In the genomic region with DNA sequence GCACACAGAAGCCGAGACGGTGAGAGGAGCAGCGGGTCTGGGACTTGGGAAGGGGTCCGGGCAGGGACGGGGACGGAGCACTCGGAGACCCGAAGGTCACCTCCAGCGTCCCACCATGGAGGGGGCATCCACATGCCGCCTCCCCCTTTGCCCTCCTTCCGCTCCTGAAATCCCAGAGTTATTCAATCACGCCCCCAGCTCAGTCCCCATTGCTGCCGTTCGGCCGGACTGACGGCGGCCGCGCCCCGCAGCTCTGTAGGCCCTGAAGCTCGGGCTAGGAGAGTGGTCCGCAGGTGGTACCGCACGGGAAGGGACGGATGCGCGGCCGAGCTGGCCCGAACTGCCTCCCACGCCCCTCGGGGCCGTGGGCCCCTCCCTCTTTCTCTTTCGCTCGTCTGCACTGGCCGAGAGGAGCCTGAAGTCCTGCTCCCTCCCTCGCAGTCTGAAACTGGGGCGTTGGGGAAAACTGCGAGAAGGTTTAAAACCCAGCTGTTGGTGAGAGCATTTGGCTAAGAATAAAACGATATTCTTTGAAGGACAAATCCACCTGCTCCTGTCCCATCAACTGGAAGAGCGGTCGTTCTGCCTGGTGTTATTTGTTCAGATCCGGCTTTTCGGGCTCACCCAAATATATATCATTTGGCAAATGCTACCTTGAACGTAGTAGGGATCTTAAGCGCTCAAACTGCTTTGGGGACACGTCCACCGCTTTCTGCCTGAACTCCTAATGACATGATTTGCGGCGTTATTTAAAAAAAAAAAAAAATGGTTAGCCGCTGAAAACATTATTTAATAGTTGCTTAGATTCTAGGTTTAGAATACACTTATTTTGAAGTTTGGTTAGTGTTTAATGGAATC, we compare ENCODE assay signal across 8 cellular contexts. TPM values are rescaled to one million over a fixed set of nuclear protein-coding genes. Genes with fewer than 3 reads are reported as not detected.
A peak's percentile ranks its signal among the peaks of the same experiment; 100 is the strongest.
DNase-seq lines count a peak whose midpoint lies in the region; ATAC-seq and TF ChIP-seq lines count a peak whose summit lies in the region.

No MANE protein-coding gene starts in this region.

- no peak for TF ChIP-seq EP300 in gastroesophageal sphincter (IDR thresholded peaks at IDR 0.05)

- intact Hi-C loops in Panc1 (cut with micrococcal nuclease; ENCODE audit: unreplicated experiment): no loop called here

- H3K9me3 Mint-ChIP-seq in CD8-positive, alpha-beta memory T cell: peaks cover 0 to 2% (median 0%) of the 10 kb centered on the region in 5 donors

- TF ChIP-seq POLR2A in gastroesophageal sphincter (IDR thresholded peaks at IDR 0.05): peak in 1 of 2 donors; percentile 26

- CTCF ChIA-PET in CD8-positive, alpha-beta memory T cell (lab: Charles Lee): interaction anchor here (0.6 to 2.9 kb wide), 19 partner anchors 7 to 1370 kb away, joined by 3 to 50 read pairs (median 5); a partner anchor contains a TSS
- CTCF ChIA-PET in Panc1 (lab: Charles Lee): interaction anchor here (0.6 kb wide), 1 partner anchor 66 kb away, joined by 4 read pairs; no protein-coding TSS in a partner anchor

- peak overlapping the region; percentile 94 for H3K27ac ChIP-seq in CD8-positive, alpha-beta memory T cell (ENCODE audit: low read depth, low read length)
- H3K27ac ChIP-seq in Panc1 (ENCODE audit: low read length) (peak overlapping the region; percentile 88), gastroesophageal sphincter (peak overlapping the region; percentile 92 to 98 (median 96)), neutrophil (peak overlapping the region; percentile 92)

- no peaks in the 10 kb centered on the region for H3K9me3 ChIP-seq in CD8-positive, alpha-beta memory T cell (ENCODE audit: low read length)
- H3K9me3 ChIP-seq in Panc1 (ENCODE audit: control insufficient read depth, insufficient read depth, low read depth, low read length) (no peaks in the 10 kb centered on the region), gastroesophageal sphincter (no peaks in the 10 kb centered on the region), neutrophil (no peaks in the 10 kb centered on the region)

- POLR2A ChIA-PET in CD8-positive, alpha-beta memory T cell (lab: Charles Lee): interaction anchor here (1.4 to 4.8 kb wide), 5 partner anchors 52 to 215 kb away, joined by 8 to 54 read pairs (median 12); a partner anchor contains a TSS
- POLR2A ChIA-PET in Panc1 (lab: Charles Lee): interaction anchor here (0.6 to 1.0 kb wide), 3 partner anchors 8 to 259 kb away, joined by 3 to 4 read pairs (median 4); no protein-coding TSS in a partner anchor

- no peaks in the 10 kb centered on the region for H3K36me3 ChIP-seq in CD8-positive, alpha-beta memory T cell (ENCODE audit: insufficient read depth, low read length)
- H3K36me3 ChIP-seq in Panc1 (ENCODE audit: control insufficient read depth, insufficient read depth, low read length) (no peaks in the 10 kb centered on the region; the same call in 1 of the 2 replicates), gastroesophageal sphincter (no peaks in the 10 kb centered on the region), neutrophil (no peaks in the 10 kb centered on the region)

- ATAC-seq in GM19452 (IDR thresholded peaks at IDR 0.05; ENCODE audit: unreplicated experiment) (peak; percentile 49), HG03565 (IDR thresholded peaks at IDR 0.05; ENCODE audit: unreplicated experiment) (peak; percentile 29), Panc1 (peak; percentile 78), gastroesophageal sphincter (peak; percentile 61)

- BruUV-seq in Panc1 (replicated peaks; lab: Mats Ljungman, UMichigan): TSS peak; percentile 85

- no peaks in the 10 kb centered on the region for H3K27me3 ChIP-seq in CD8-positive, alpha-beta memory T cell (ENCODE audit: insufficient read depth, low read length, poor library complexity, severe bottlenecking)
- H3K27me3 ChIP-seq in Panc1 (ENCODE audit: control insufficient read depth, insufficient read depth, low read length): no peaks in the 10 kb centered on the region
- no peaks in the 10 kb centered on the region for H3K27me3 ChIP-seq in gastroesophageal sphincter
- H3K27me3 ChIP-seq in neutrophil: no peaks in the 10 kb centered on the region

- peaks cover 37% of the 10 kb centered on the region for H3K4me1 ChIP-seq in CD8-positive, alpha-beta memory T cell (ENCODE audit: insufficient read depth, low read length)
- H3K4me1 ChIP-seq in Panc1 (ENCODE audit: control insufficient read depth, insufficient read depth, low read length): peaks cover 16% of the 10 kb centered on the region
- peaks cover 0 to 63% (median 14%) of the 10 kb centered on the region in 3 donors for H3K4me1 ChIP-seq in gastroesophageal sphincter
- peaks cover 19 to 22% of the 10 kb centered on the region in 2 experiments for H3K4me1 ChIP-seq in neutrophil (ENCODE audit: control insufficient read depth in 1 of 2, insufficient read depth in 1 of 2, low read depth in 1 of 2, low read length in 1 of 2)

- peak in 4 of 5 donors; percentile 33 to 71 (median 48) for DNase-seq in CD8-positive, alpha-beta memory T cell
- DNase-seq in Panc1 (ENCODE audit: low read depth, low spot score) (no peak), superior temporal gyrus (ENCODE audit: extremely low spot score) (peak; percentile 34)
- DNase-seq in activated naive CD4-positive, alpha-beta T cell treated with Interleukin-2 at 50 U/mL for 16 hours: peak; percentile 61

- peak overlapping the region; percentile 69 for H3K4me3 ChIP-seq in CD8-positive, alpha-beta memory T cell (ENCODE audit: low read length)
- H3K4me3 ChIP-seq in Panc1 (ENCODE audit: low read depth in 2 of 2, low read length in 2 of 2): peak overlapping the region; percentile 87 to 91
- H3K4me3 ChIP-seq in gastroesophageal sphincter: peak overlapping the region; percentile 75 to 87
- peak overlapping the region; percentile 78 to 95 for H3K4me3 ChIP-seq in neutrophil (ENCODE audit: low read depth in 1 of 2, low read length in 1 of 2)

- in situ Hi-C loops in Panc1 (cut with HindIII; ENCODE audit: low pct_unique_long_range_greater_than_20kb, low sequenced_read_pairs): no loop called here

- H3K4me1 Mint-ChIP-seq in CD8-positive, alpha-beta memory T cell: peaks cover 48 to 76% (median 65%) of the 10 kb centered on the region in 3 donors

- no peak for TF ChIP-seq CTCF in Panc1 (IDR thresholded peaks at IDR 0.05)
- TF ChIP-seq CTCF in gastroesophageal sphincter (IDR thresholded peaks at IDR 0.05): no peak
- TF ChIP-seq CTCF in neutrophil (IDR thresholded peaks at IDR 0.05): no peak

- WGBS in gastroesophageal sphincter (ENCODE audit: low coverage in 1 of 2), 2 donors: 1 to 2% methylated on average over 16 to 26 of the region's 50 CpGs

- H3K4me3 Mint-ChIP-seq in CD8-positive, alpha-beta memory T cell: peak overlapping the region; percentile 93 to 100 (median 98)

- H3K27me3 Mint-ChIP-seq in CD8-positive, alpha-beta memory T cell: peaks cover 0 to 4% of the 10 kb centered on the region in 2 donors

- peaks cover 0 to 17% (median 0%) of the 10 kb centered on the region in 3 donors for H3K36me3 Mint-ChIP-seq in CD8-positive, alpha-beta memory T cell

- peak overlapping the region; percentile 92 to 100 (median 98) for H3K27ac Mint-ChIP-seq in CD8-positive, alpha-beta memory T cell

RNA-seq across cellular contexts. Expression of a gene that starts 0.7 kb away (rescaled TPM):
- 10 to 100 TPM; 39.9 to 41.5 TPM for total RNA-seq in CD8-positive, alpha-beta memory T cell
- 33.5 TPM for polyA plus RNA-seq in CD8-positive, alpha-beta memory T cell
- total RNA-seq in Panc1 (2021; ENCODE audit: unreplicated experiment) (50.0 TPM), gastroesophageal sphincter (100 to 1,000 TPM in 1 of 4 donors, 10 to 100 TPM in 3; 74.4 to 111 (median 87.9) TPM)
- 23.4 TPM for polyA plus RNA-seq in Panc1 (2012; ENCODE audit: insufficient read length)

RNA-seq across cellular contexts. Expression of a gene that starts 51.9 kb away (rescaled TPM):
- 100 to 1,000 TPM; 189 to 195 TPM for total RNA-seq in CD8-positive, alpha-beta memory T cell
- 115 TPM for polyA plus RNA-seq in CD8-positive, alpha-beta memory T cell
- total RNA-seq in Panc1 (2021; ENCODE audit: unreplicated experiment): 146 TPM
- 57.1 TPM for polyA plus RNA-seq in Panc1 (2012; ENCODE audit: insufficient read length)
- 100 to 1,000 TPM in 3 of 4 donors, 10 to 100 TPM in 1; 98.6 to 152 (median 129) TPM for total RNA-seq in gastroesophageal sphincter
